In genomic region chrX:111447298-111447697, GRCh38 we compare ENCODE assay signal across 10 cellular contexts. TPM values are rescaled to one million over a fixed set of nuclear protein-coding genes. Genes with fewer than 3 reads are reported as not detected.
A peak's percentile ranks its signal among the peaks of the same experiment; 100 is the strongest.
DNase-seq lines count a peak whose midpoint lies in the region; ATAC-seq and TF ChIP-seq lines count a peak whose summit lies in the region.
"Had no signal": no experiment of that assay in that cellular context is flagged by ENCODE, and none has a peak within 500 bp of the region (broad histone marks: within the 10 kb centered on the region; RNA-seq: fewer than 3 reads in every experiment).

No MANE protein-coding gene starts in this region.

- H4K20me1 ChIP-seq in GM23248 (ENCODE audit: insufficient read depth): no peaks in the 10 kb centered on the region

- no peaks in the 10 kb centered on the region for H3K4me1 ChIP-seq in RWPE2 (ENCODE audit: insufficient read depth, poor library complexity, severe bottlenecking)
- no peaks in the 10 kb centered on the region for H3K4me1 ChIP-seq in GM23248 (ENCODE audit: insufficient read depth)
- no peaks in the 10 kb centered on the region for H3K4me1 ChIP-seq in prostate gland (replicated peaks)

- no peak for TF ChIP-seq POLR2A in prostate gland (IDR thresholded peaks at IDR 0.05)

- H3K79me2 ChIP-seq in GM23248 (ENCODE audit: insufficient read depth): no peaks in the 10 kb centered on the region

- WGBS in GM23248 (ENCODE audit: low coverage in 1 of 2, low lambda C conversion rate in 2 of 2, missing lambda C conversion rate in 2 of 2), 2 experiments: 27 to 33% methylated on average over 3 of the region's 3 CpGs
- 44% methylated on average over 3 of the region's 3 CpGs for WGBS in prostate gland

- DNase-seq in ELR (ENCODE audit: low read depth) (peak; percentile 8), LNCaP clone FGC (ENCODE audit: low read depth) (no peak), RWPE2 (ENCODE audit: low spot score) (no peak), islet precursor cell (peak; percentile 67), GM23248 (no peak), prostate gland (ENCODE audit: low spot score) (no peak)
- no peak for DNase-seq in activated effector memory CD4-positive, alpha-beta T cell treated with anti-CD3 and anti-CD28 coated beads, Interleukin-2, amount 50 U/mL, for 16 hours

- no peak overlapping the region for H3K9ac ChIP-seq in GM23248

- no peaks in the 10 kb centered on the region for H3F3A ChIP-seq in GM23248 (ENCODE audit: insufficient read depth)

- H3K36me3 ChIP-seq in RWPE2 (ENCODE audit: low read depth): no peaks in the 10 kb centered on the region
- no peaks in the 10 kb centered on the region for H3K36me3 ChIP-seq in GM23248 (ENCODE audit: low read depth)
- no peaks in the 10 kb centered on the region for H3K36me3 ChIP-seq in prostate gland

- no peak overlapping the region for H2AFZ ChIP-seq in GM23248

- no peaks in the 10 kb centered on the region for H3K9me2 ChIP-seq in GM23248 (ENCODE audit: insufficient read depth)

- H3K27ac ChIP-seq in RWPE2 (ENCODE audit: poor library complexity, severe bottlenecking) (no peak overlapping the region), GM23248 (no peak overlapping the region), prostate gland (no peak overlapping the region)
- H3K27ac ChIP-seq: epithelial cell of prostate had no signal

- TF ChIP-seq CTCF in LNCaP clone FGC (IDR thresholded peaks at IDR 0.05; ENCODE audit: control insufficient read depth, extremely low read depth, insufficient read depth) (peak; percentile 45; the same call in 1 of the 2 replicates), RWPE2 (IDR thresholded peaks at IDR 0.05; ENCODE audit: poor library complexity, severe bottlenecking) (peak; percentile 4), prostate gland (IDR thresholded peaks at IDR 0.05) (no peak)

- H3K9me3 ChIP-seq in RWPE2 (ENCODE audit: severe bottlenecking): no peaks in the 10 kb centered on the region
- H3K9me3 ChIP-seq in GM23248 (ENCODE audit: low read depth): no peaks in the 10 kb centered on the region
- H3K9me3 ChIP-seq in prostate gland: no peaks in the 10 kb centered on the region

- intact Hi-C loops in prostate gland (cut with DNase I): no loop called here

- H3K4me3 ChIP-seq in LNCaP clone FGC (ENCODE audit: low read depth, low read length) (no peak overlapping the region), RWPE2 (ENCODE audit: severe bottlenecking) (no peak overlapping the region), GM23248 (no peak overlapping the region), prostate gland (no peak overlapping the region)

- in situ Hi-C loops in GM23248 (cut with MboI): no loop called here

- H3K27me3 ChIP-seq in RWPE2 (ENCODE audit: insufficient read depth, poor library complexity, severe bottlenecking): no peaks in the 10 kb centered on the region
- H3K27me3 ChIP-seq in GM23248 (replicated peaks; ENCODE audit: insufficient read depth): no peaks in the 10 kb centered on the region
- no peaks in the 10 kb centered on the region for H3K27me3 ChIP-seq in prostate gland (replicated peaks; ENCODE audit: insufficient read depth)

- H3K4me2 ChIP-seq in GM23248 (ENCODE audit: unreplicated experiment): no peak overlapping the region

- ATAC-seq in GM21423 (IDR thresholded peaks at IDR 0.05; ENCODE audit: unreplicated experiment) (peak; percentile 64), RWPE2 (ENCODE audit: low read depth) (no peak)

RNA-seq across cellular contexts. Expression of gene DCX, which starts 35.3 kb away (rescaled TPM):
- total RNA-seq in GM23248 (2014; rRNA removed; shearing (Covaris generic)): not detected in 2 replicates
- not detected in 2 replicates for polyA plus RNA-seq in GM23248 (2016; fragmentation: Nextera tagmentation; extraction: Ambion mirVana)
- under 1 TPM in 1 of 2 donors, not detected in 1; 0.17 TPM for total RNA-seq in prostate gland
- polyA plus RNA-seq: IgD-negative memory B cell had no signal

Comparison
In these comparisons a context has a peak if more than half of its experiments do, and no peak if none do; other contexts are left out.
1. DNase-seq: peak in ELR (single experiment) and islet precursor cell (single experiment); none in LNCaP clone FGC (single experiment), RWPE2 (single experiment), GM23248 (single experiment), activated effector memory CD4-positive, alpha-beta T cell treated with anti-CD3 and anti-CD28 coated beads, Interleukin-2, amount 50 U/mL, for 16 hours (single experiment) and prostate gland (single experiment).
2. CTCF ChIP-seq: peak in LNCaP clone FGC (single experiment) and RWPE2 (single experiment); none in prostate gland (0 of 4).